10 cellular contexts compared by ENCODE assay signal in the genomic region with DNA sequence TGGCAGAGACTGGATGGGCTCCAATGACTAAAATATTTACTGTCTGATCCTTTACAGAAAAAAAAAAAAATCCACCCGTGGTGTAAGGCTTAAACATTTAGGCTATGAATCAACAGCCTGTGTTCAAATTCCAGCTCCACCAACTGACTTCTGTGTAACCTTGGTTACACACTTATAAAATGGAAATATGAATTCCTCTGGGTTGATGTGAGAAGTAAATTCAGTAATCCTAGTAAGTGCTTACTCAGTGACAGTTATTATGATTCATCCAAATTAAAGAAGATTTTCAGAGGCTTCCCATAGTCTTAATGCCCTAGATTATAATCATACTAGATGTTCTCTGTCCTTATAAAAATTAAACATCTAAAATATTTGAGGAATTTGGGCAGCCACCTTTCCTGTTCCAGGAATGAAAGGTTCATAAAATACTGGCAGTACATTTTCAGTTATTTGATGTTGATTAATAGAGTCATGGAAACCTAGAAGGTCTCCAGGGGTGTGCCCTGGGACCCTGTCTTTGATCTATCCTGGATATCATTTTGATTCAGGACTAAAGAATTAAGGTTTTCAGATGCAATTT.
DNase-seq lines count a peak whose midpoint lies in the region; ATAC-seq and TF ChIP-seq lines count a peak whose summit lies in the region.
"Had no signal": no experiment of that assay in that cellular context is flagged by ENCODE, and none has a peak within 500 bp of the region (broad histone marks: within the 10 kb centered on the region; RNA-seq: fewer than 3 reads in every experiment).

No MANE protein-coding gene starts in this region.

- no peak for TF ChIP-seq CTCF in MCF 10A (IDR thresholded peaks at IDR 0.05; ENCODE audit: unreplicated experiment)
- TF ChIP-seq CTCF in lower lobe of right lung (IDR thresholded peaks at IDR 0.05) = no peak
- no peak for TF ChIP-seq CTCF in CD8-positive, alpha-beta T cell (IDR thresholded peaks at IDR 0.05)

- H3K4me3 ChIP-seq in lower lobe of right lung = no peak overlapping the region
- H3K4me3 ChIP-seq in CD8-positive, alpha-beta T cell (ENCODE audit: low read depth, low read length) = no peak overlapping the region
- H3K4me3 ChIP-seq: upper lobe of right lung had no signal

- no peaks in the 10 kb centered on the region for H3K9me3 ChIP-seq in lower lobe of right lung
- no peaks in the 10 kb centered on the region for H3K9me3 ChIP-seq in CD8-positive, alpha-beta T cell (ENCODE audit: low read length)
- H3K9me3 ChIP-seq: upper lobe of right lung had no signal

- H3K27ac ChIP-seq in lower lobe of right lung = no peak overlapping the region
- H3K27ac ChIP-seq in CD8-positive, alpha-beta T cell (ENCODE audit: low read depth, low read length) = no peak overlapping the region
- H3K27ac ChIP-seq: upper lobe of right lung had no signal

- H3K4me3 Mint-ChIP-seq in MCF 10A (ENCODE audit: unreplicated experiment) = no peak overlapping the region
- no peak overlapping the region for H3K4me3 Mint-ChIP-seq in activated T-helper 2 cell treated with anti-CD3 and anti-CD28 coated beads, Interferon-gamma antibody, Interleukin-2, Interleukin-4, amounts not matched to agents 10 μg/mL and 5 μg/mL and 100 μg/mL, durations not matched to agents 14 hours and 24 hours and 36 hours (ENCODE audit: low read depth)
- no peak overlapping the region for H3K4me3 Mint-ChIP-seq in CD8-positive, alpha-beta T cell
- H3K4me3 Mint-ChIP-seq: CD4-positive, alpha-beta memory T cell had no signal

- H3K27ac Mint-ChIP-seq in MCF 10A (ENCODE audit: low read depth, unreplicated experiment) = peak overlapping the region; percentile 92
- no peak overlapping the region for H3K27ac Mint-ChIP-seq in activated T-helper 2 cell treated with anti-CD3 and anti-CD28 coated beads, Interferon-gamma antibody, Interleukin-2, Interleukin-4, amounts not matched to agents 10 μg/mL and 5 μg/mL and 100 μg/mL, durations not matched to agents 14 hours and 24 hours and 36 hours
- H3K27ac Mint-ChIP-seq in CD8-positive, alpha-beta T cell = no peak overlapping the region
- H3K27ac Mint-ChIP-seq: CD4-positive, alpha-beta memory T cell had no signal

- H3K27me3 Mint-ChIP-seq in MCF 10A (ENCODE audit: insufficient read depth, unreplicated experiment) = no peaks in the 10 kb centered on the region
- no peaks in the 10 kb centered on the region for H3K27me3 Mint-ChIP-seq in activated T-helper 2 cell treated with anti-CD3 and anti-CD28 coated beads, Interferon-gamma antibody, Interleukin-2, Interleukin-4, amounts not matched to agents 10 μg/mL and 5 μg/mL and 100 μg/mL, durations not matched to agents 14 hours and 24 hours and 36 hours (ENCODE audit: low read depth)
- H3K27me3 Mint-ChIP-seq in CD8-positive, alpha-beta T cell (ENCODE audit: low read depth) = no peaks in the 10 kb centered on the region
- H3K27me3 Mint-ChIP-seq: CD4-positive, alpha-beta memory T cell had no signal

- no peak for DNase-seq in Right ventricle myocardium superior
- no peak for DNase-seq in cardiac septum (ENCODE audit: low spot score)
- DNase-seq in MCF 10A (ENCODE audit: unreplicated experiment) = peak; percentile 79
- DNase-seq in lower lobe of right lung = no peak
- no peak for DNase-seq in activated T-helper 2 cell treated with anti-CD3 and anti-CD28 coated beads, Interferon-gamma antibody, Interleukin-2, Interleukin-4, amounts not matched to agents 10 μg/mL and 5 μg/mL and 100 μg/mL, durations not matched to agents 14 hours and 24 hours and 36 hours (ENCODE audit: low spot score)
- DNase-seq in activated CD8-positive, alpha-beta memory T cell treated with anti-CD3 and anti-CD28 coated beads, Interleukin-2, amount 50 U/mL, for 4 hours = no peak
- DNase-seq in CD8-positive, alpha-beta T cell = no peak
- DNase-seq: CD4-positive, alpha-beta memory T cell; upper lobe of right lung had no signal

- no peaks in the 10 kb centered on the region for H3K4me1 ChIP-seq in lower lobe of right lung
- no peaks in the 10 kb centered on the region for H3K4me1 ChIP-seq in CD8-positive, alpha-beta T cell (ENCODE audit: insufficient read depth, low read length)
- H3K4me1 ChIP-seq: upper lobe of right lung had no signal

- BruUV-seq in MCF 10A (replicated peaks; lab: Mats Ljungman, UMichigan) = TSS peak; percentile 91

- peaks cover 21% of the 10 kb centered on the region for H3K4me1 Mint-ChIP-seq in MCF 10A (ENCODE audit: insufficient read depth, unreplicated experiment)
- peaks cover 5% of the 10 kb centered on the region for H3K4me1 Mint-ChIP-seq in activated T-helper 2 cell treated with anti-CD3 and anti-CD28 coated beads, Interferon-gamma antibody, Interleukin-2, Interleukin-4, amounts not matched to agents 10 μg/mL and 5 μg/mL and 100 μg/mL, durations not matched to agents 14 hours and 24 hours and 36 hours (ENCODE audit: low read depth)
- no peaks in the 10 kb centered on the region for H3K4me1 Mint-ChIP-seq in CD8-positive, alpha-beta T cell (ENCODE audit: low read depth)
- H3K4me1 Mint-ChIP-seq: CD4-positive, alpha-beta memory T cell had no signal

- no peaks in the 10 kb centered on the region for H3K9me3 Mint-ChIP-seq in MCF 10A (ENCODE audit: unreplicated experiment)
- no peaks in the 10 kb centered on the region for H3K9me3 Mint-ChIP-seq in activated T-helper 2 cell treated with anti-CD3 and anti-CD28 coated beads, Interferon-gamma antibody, Interleukin-2, Interleukin-4, amounts not matched to agents 10 μg/mL and 5 μg/mL and 100 μg/mL, durations not matched to agents 14 hours and 24 hours and 36 hours
- H3K9me3 Mint-ChIP-seq in CD8-positive, alpha-beta T cell = no peaks in the 10 kb centered on the region
- H3K9me3 Mint-ChIP-seq: CD4-positive, alpha-beta memory T cell had no signal

- CTCF ChIA-PET in MCF 10A (lab: Yijun Ruan, JAX) = interaction anchor here (0.6 to 0.9 kb wide), 5 partner anchors 20 to 746 kb away, joined by 3 to 6 read pairs (median 3); no protein-coding TSS in a partner anchor
- CTCF ChIA-PET in CD8-positive, alpha-beta T cell (lab: Charles Lee) = no interaction called here

- POLR2A ChIA-PET in MCF 10A (lab: Yijun Ruan, JAX) = interaction anchor here (0.6 to 3.1 kb wide), 22 partner anchors 9 to 195 kb away, joined by 3 to 26 read pairs (median 3); no protein-coding TSS in a partner anchor
- POLR2A ChIA-PET in CD8-positive, alpha-beta T cell (lab: Charles Lee) = no interaction called here

- ATAC-seq in Right ventricle myocardium superior (ENCODE audit: poor library complexity) = peak; percentile 40
- peak; percentile 32 to 67 for ATAC-seq in lower lobe of right lung
- no peak for ATAC-seq in GM18867 (IDR thresholded peaks at IDR 0.05; ENCODE audit: unreplicated experiment)
- ATAC-seq in CD8-positive, alpha-beta T cell = no peak
- ATAC-seq: upper lobe of right lung had no signal

- no peaks in the 10 kb centered on the region for H3K36me3 ChIP-seq in lower lobe of right lung
- H3K36me3 ChIP-seq in CD8-positive, alpha-beta T cell (ENCODE audit: insufficient read depth, low read length) = no peaks in the 10 kb centered on the region
- H3K36me3 ChIP-seq: upper lobe of right lung had no signal

- H3K27me3 ChIP-seq in lower lobe of right lung (ENCODE audit: low read depth) = no peaks in the 10 kb centered on the region
- no peaks in the 10 kb centered on the region for H3K27me3 ChIP-seq in CD8-positive, alpha-beta T cell (ENCODE audit: insufficient read depth, low read length)
- H3K27me3 ChIP-seq: upper lobe of right lung had no signal

- intact Hi-C loops in Right ventricle myocardium superior (cut with DNase I) (no loop called here), cardiac septum (cut with DNase I) (loop anchor here (10.0 kb wide), 1 partner anchor 51 kb away; no protein-coding TSS in a partner anchor), MCF 10A (cut with micrococcal nuclease) (loop anchor here (1.0 to 10.0 kb wide), 5 partner anchors 54 to 291 kb away; no protein-coding TSS in a partner anchor), lower lobe of right lung (cut with DNase I) (no loop called here)
- intact Hi-C loops in activated T-helper 2 cell treated with anti-CD3 and anti-CD28 coated beads, Interferon-gamma antibody, Interleukin-2, Interleukin-4, amounts not matched to agents 10 μg/mL and 5 μg/mL and 100 μg/mL, durations not matched to agents 14 hours and 24 hours and 36 hours (cut with micrococcal nuclease) = no loop called here
- intact Hi-C loops in CD8-positive, alpha-beta T cell (cut with DNase I, micrococcal nuclease) = no loop called here

- H3K36me3 Mint-ChIP-seq in MCF 10A (ENCODE audit: insufficient read depth, unreplicated experiment) = no peaks in the 10 kb centered on the region
- no peaks in the 10 kb centered on the region for H3K36me3 Mint-ChIP-seq in activated T-helper 2 cell treated with anti-CD3 and anti-CD28 coated beads, Interferon-gamma antibody, Interleukin-2, Interleukin-4, amounts not matched to agents 10 μg/mL and 5 μg/mL and 100 μg/mL, durations not matched to agents 14 hours and 24 hours and 36 hours (ENCODE audit: low read depth)
- no peaks in the 10 kb centered on the region for H3K36me3 Mint-ChIP-seq in CD8-positive, alpha-beta T cell
- H3K36me3 Mint-ChIP-seq: CD4-positive, alpha-beta memory T cell had no signal

Comparison
In these comparisons a context has a peak if more than half of its experiments do, and no peak if none do; other contexts are left out.
1. intact Hi-C loops: an anchor here in cardiac septum (10.0 kb wide) and MCF 10A (1.0 to 10.0 kb wide); none called in Right ventricle myocardium superior, lower lobe of right lung, activated T-helper 2 cell treated with anti-CD3 and anti-CD28 coated beads, Interferon-gamma antibody, Interleukin-2, Interleukin-4, amounts not matched to agents 10 μg/mL and 5 μg/mL and 100 μg/mL, durations not matched to agents 14 hours and 24 hours and 36 hours and CD8-positive, alpha-beta T cell.
2. ATAC-seq: peak in Right ventricle myocardium superior (single experiment) and lower lobe of right lung (2 of 2); none in GM18867 (single experiment) and CD8-positive, alpha-beta T cell (single experiment).